In the genomic region with DNA sequence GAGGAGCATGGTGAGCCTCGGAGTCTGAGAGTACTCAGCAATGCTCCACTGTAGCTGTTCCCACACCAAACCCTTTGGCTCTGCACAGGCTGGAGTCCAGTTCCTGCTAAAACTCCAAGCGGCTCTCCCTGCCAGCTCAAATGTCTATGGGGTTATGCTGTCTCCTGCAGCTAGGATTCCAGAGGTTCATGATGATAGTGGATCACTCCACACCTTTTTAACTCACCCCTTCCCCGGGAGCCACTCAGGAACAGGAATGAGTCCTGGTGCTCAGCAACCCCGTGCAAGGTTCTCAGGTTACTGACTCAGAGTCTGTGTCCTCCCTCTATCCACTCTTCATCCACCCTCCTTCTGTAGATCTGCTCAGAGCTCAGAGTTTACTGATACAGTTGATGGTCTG, we compare ENCODE assay signal across 2 cellular contexts.
TF ChIP-seq lines count a peak whose summit lies in the region.

No MANE protein-coding gene starts in this region.

TF ChIP-seq in GM23338, 12 proteins besides CTCF, POLR2A, EP300 and RAD21 (continued from another document):
- TF ChIP-seq, protein P1, sequence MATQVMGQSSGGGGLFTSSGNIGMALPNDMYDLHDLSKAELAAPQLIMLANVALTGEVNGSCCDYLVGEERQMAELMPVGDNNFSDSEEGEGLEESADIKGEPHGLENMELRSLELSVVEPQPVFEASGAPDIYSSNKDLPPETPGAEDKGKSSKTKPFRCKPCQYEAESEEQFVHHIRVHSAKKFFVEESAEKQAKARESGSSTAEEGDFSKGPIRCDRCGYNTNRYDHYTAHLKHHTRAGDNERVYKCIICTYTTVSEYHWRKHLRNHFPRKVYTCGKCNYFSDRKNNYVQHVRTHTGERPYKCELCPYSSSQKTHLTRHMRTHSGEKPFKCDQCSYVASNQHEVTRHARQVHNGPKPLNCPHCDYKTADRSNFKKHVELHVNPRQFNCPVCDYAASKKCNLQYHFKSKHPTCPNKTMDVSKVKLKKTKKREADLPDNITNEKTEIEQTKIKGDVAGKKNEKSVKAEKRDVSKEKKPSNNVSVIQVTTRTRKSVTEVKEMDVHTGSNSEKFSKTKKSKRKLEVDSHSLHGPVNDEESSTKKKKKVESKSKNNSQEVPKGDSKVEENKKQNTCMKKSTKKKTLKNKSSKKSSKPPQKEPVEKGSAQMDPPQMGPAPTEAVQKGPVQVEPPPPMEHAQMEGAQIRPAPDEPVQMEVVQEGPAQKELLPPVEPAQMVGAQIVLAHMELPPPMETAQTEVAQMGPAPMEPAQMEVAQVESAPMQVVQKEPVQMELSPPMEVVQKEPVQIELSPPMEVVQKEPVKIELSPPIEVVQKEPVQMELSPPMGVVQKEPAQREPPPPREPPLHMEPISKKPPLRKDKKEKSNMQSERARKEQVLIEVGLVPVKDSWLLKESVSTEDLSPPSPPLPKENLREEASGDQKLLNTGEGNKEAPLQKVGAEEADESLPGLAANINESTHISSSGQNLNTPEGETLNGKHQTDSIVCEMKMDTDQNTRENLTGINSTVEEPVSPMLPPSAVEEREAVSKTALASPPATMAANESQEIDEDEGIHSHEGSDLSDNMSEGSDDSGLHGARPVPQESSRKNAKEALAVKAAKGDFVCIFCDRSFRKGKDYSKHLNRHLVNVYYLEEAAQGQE (IDR thresholded peaks at IDR 0.05; ENCODE audit: unreplicated experiment), result no peak
- no peak for TF ChIP-seq POLR2AphosphoS5 (IDR thresholded peaks at IDR 0.05; ENCODE audit: low read depth)
- TF ChIP-seq EZH2phosphoT487 (IDR thresholded peaks at IDR 0.05; ENCODE audit: unreplicated experiment), result no peak
- TF ChIP-seq, protein P2, sequence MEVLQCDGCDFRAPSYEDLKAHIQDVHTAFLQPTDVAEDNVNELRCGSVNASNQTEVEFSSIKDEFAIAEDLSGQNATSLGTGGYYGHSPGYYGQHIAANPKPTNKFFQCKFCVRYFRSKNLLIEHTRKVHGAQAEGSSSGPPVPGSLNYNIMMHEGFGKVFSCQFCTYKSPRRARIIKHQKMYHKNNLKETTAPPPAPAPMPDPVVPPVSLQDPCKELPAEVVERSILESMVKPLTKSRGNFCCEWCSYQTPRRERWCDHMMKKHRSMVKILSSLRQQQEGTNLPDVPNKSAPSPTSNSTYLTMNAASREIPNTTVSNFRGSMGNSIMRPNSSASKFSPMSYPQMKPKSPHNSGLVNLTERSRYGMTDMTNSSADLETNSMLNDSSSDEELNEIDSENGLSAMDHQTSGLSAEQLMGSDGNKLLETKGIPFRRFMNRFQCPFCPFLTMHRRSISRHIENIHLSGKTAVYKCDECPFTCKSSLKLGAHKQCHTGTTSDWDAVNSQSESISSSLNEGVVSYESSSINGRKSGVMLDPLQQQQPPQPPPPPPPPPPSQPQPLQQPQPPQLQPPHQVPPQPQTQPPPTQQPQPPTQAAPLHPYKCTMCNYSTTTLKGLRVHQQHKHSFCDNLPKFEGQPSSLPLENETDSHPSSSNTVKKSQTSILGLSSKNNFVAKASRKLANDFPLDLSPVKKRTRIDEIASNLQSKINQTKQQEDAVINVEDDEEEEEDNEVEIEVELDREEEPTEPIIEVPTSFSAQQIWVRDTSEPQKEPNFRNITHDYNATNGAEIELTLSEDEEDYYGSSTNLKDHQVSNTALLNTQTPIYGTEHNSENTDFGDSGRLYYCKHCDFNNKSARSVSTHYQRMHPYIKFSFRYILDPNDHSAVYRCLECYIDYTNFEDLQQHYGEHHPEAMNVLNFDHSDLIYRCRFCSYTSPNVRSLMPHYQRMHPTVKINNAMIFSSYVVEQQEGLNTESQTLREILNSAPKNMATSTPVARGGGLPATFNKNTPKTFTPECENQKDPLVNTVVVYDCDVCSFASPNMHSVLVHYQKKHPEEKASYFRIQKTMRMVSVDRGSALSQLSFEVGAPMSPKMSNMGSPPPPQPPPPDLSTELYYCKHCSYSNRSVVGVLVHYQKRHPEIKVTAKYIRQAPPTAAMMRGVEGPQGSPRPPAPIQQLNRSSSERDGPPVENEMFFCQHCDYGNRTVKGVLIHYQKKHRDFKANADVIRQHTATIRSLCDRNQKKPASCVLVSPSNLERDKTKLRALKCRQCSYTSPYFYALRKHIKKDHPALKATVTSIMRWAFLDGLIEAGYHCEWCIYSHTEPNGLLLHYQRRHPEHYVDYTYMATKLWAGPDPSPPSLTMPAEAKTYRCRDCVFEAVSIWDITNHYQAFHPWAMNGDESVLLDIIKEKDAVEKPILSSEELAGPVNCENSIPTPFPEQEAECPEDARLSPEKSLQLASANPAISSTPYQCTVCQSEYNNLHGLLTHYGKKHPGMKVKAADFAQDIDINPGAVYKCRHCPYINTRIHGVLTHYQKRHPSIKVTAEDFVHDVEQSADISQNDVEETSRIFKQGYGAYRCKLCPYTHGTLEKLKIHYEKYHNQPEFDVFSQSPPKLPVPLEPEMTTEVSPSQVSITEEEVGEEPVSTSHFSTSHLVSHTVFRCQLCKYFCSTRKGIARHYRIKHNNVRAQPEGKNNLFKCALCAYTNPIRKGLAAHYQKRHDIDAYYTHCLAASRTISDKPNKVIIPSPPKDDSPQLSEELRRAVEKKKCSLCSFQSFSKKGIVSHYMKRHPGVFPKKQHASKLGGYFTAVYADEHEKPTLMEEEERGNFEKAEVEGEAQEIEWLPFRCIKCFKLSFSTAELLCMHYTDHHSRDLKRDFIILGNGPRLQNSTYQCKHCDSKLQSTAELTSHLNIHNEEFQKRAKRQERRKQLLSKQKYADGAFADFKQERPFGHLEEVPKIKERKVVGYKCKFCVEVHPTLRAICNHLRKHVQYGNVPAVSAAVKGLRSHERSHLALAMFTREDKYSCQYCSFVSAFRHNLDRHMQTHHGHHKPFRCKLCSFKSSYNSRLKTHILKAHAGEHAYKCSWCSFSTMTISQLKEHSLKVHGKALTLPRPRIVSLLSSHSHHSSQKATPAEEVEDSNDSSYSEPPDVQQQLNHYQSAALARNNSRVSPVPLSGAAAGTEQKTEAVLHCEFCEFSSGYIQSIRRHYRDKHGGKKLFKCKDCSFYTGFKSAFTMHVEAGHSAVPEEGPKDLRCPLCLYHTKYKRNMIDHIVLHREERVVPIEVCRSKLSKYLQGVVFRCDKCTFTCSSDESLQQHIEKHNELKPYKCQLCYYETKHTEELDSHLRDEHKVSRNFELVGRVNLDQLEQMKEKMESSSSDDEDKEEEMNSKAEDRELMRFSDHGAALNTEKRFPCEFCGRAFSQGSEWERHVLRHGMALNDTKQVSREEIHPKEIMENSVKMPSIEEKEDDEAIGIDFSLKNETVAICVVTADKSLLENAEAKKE (CRISPR knock-in tag; IDR thresholded peaks at IDR 0.05), result no peak
- no peak for TF ChIP-seq ZNF331 (CRISPR knock-in tag; IDR thresholded peaks at IDR 0.05; ENCODE audit: low read depth)
- TF ChIP-seq CREB1 (CRISPR knock-in tag; IDR thresholded peaks at IDR 0.05; ENCODE audit: low read depth), result no peak
- TF ChIP-seq EZH2 (IDR thresholded peaks at IDR 0.05; ENCODE audit: low read depth, unreplicated experiment), result no peak

TF ChIP-seq in WTC11, 78 proteins besides CTCF, POLR2A, EP300 and RAD21 (continued from another document):
- TF ChIP-seq, protein P3, sequence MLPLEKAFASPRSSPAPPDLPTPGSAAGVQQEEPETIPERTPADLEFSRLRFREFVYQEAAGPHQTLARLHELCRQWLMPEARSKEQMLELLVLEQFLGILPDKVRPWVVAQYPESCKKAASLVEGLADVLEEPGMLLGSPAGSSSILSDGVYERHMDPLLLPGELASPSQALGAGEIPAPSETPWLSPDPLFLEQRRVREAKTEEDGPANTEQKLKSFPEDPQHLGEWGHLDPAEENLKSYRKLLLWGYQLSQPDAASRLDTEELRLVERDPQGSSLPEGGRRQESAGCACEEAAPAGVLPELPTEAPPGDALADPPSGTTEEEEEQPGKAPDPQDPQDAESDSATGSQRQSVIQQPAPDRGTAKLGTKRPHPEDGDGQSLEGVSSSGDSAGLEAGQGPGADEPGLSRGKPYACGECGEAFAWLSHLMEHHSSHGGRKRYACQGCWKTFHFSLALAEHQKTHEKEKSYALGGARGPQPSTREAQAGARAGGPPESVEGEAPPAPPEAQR (CRISPR knock-in tag; IDR thresholded peaks at IDR 0.05), result no peak
- TF ChIP-seq JUN (CRISPR knock-in tag; IDR thresholded peaks at IDR 0.05) (no peak), FOXK1 (CRISPR knock-in tag; IDR thresholded peaks at IDR 0.05) (no peak), GABPB1 (CRISPR knock-in tag; IDR thresholded peaks at IDR 0.05) (no peak), ZNF317 (CRISPR knock-in tag; IDR thresholded peaks at IDR 0.05; ENCODE audit: borderline replicate concordance, low read depth) (no peak), TP53 (CRISPR knock-in tag; IDR thresholded peaks at IDR 0.05) (no peak), NR2C2 (CRISPR knock-in tag; IDR thresholded peaks at IDR 0.05) (no peak), TCF7 (CRISPR knock-in tag; IDR thresholded peaks at IDR 0.05; ENCODE audit: low read depth) (no peak), JAZF1 (CRISPR knock-in tag; IDR thresholded peaks at IDR 0.05) (no peak)
- TF ChIP-seq, protein P4, sequence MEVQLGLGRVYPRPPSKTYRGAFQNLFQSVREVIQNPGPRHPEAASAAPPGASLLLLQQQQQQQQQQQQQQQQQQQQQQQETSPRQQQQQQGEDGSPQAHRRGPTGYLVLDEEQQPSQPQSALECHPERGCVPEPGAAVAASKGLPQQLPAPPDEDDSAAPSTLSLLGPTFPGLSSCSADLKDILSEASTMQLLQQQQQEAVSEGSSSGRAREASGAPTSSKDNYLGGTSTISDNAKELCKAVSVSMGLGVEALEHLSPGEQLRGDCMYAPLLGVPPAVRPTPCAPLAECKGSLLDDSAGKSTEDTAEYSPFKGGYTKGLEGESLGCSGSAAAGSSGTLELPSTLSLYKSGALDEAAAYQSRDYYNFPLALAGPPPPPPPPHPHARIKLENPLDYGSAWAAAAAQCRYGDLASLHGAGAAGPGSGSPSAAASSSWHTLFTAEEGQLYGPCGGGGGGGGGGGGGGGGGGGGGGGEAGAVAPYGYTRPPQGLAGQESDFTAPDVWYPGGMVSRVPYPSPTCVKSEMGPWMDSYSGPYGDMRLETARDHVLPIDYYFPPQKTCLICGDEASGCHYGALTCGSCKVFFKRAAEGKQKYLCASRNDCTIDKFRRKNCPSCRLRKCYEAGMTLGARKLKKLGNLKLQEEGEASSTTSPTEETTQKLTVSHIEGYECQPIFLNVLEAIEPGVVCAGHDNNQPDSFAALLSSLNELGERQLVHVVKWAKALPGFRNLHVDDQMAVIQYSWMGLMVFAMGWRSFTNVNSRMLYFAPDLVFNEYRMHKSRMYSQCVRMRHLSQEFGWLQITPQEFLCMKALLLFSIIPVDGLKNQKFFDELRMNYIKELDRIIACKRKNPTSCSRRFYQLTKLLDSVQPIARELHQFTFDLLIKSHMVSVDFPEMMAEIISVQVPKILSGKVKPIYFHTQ (CRISPR knock-in tag; IDR thresholded peaks at IDR 0.05), result no peak
- TF ChIP-seq, protein P5, sequence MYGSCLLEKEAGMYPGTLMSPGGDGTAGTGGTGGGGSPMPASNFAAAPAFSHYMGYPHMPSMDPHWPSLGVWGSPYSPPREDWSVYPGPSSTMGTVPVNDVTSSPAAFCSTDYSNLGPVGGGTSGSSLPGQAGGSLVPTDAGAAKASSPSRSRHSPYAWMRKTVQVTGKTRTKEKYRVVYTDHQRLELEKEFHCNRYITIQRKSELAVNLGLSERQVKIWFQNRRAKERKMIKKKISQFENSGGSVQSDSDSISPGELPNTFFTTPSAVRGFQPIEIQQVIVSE (CRISPR knock-in tag; IDR thresholded peaks at IDR 0.05; ENCODE audit: borderline replicate concordance), result no peak
